In the genomic region with DNA sequence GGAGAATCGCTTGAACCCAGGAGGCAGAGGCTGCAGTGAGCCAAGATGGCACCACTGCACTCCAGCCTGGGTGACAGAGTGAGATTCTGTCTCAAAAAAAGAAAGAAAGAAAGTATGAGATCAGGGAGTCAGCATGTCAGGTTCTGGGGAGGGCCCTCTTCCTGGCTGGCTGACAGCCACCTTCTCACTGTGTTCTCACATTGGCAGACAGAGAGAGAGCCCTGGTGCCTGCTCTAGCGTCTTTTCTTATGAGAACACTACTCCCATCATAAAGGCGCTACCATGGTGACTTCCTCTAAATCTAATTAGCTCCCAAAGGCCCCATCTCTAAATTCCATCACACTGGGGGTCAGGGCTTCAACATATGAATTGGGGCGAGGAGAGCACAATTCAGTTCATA, we compare ENCODE assay signal across 31 cellular contexts.
"Had no signal": no experiment of that assay in that cellular context is flagged by ENCODE, and none has a peak within 500 bp of the region (broad histone marks: within the 10 kb centered on the region; RNA-seq: fewer than 3 reads in every experiment).

No MANE protein-coding gene starts in this region.

- H3K4me3 ChIP-seq: adrenal gland, body of pancreas, MG63, SJCRH30, SK-N-MC had no signal

- H3K36me3 Mint-ChIP-seq: activated naive CD4-positive, alpha-beta T cell treated with anti-CD3 and anti-CD28 coated beads, Interleukin-2, amount 50 U/mL, for 72 hours had no signal

- H3K36me3 ChIP-seq: adrenal gland, MG63, SJCRH30 had no signal

- H3K27ac ChIP-seq: adrenal gland, body of pancreas, SJCRH30, SK-N-MC had no signal

- ATAC-seq: activated CD4-positive, alpha-beta T cell treated with anti-CD3 and anti-CD28 coated beads for 36 hours; activated CD4-positive, CD25-positive, alpha-beta regulatory T cell treated with anti-CD3 and anti-CD28 coated beads, Interleukin-2, amount 50 U/mL, for 24 hours; activated CD8-positive, alpha-beta T cell treated with anti-CD3 and anti-CD28 coated beads, Interleukin-2, amount 10 ng/mL, durations not matched to agents 7 days and 5 days; activated naive CD4-positive, alpha-beta T cell treated with anti-CD3 and anti-CD28 coated beads, Interleukin-2, amount 50 U/mL, for 72 hours; body of pancreas had no signal

- H3K4me3 Mint-ChIP-seq: activated CD4-positive, alpha-beta T cell treated with anti-CD3 and anti-CD28 coated beads for 36 hours; activated CD4-positive, alpha-beta T cell treated with anti-CD3 and anti-CD28 coated beads, Interleukin-2, amount 10 ng/mL, durations not matched to agents 7 days and 5 days; activated CD8-positive, alpha-beta T cell treated with anti-CD3 and anti-CD28 coated beads, Interleukin-2, amount 10 ng/mL, durations not matched to agents 7 days and 5 days; activated naive CD4-positive, alpha-beta T cell treated with anti-CD3 and anti-CD28 coated beads for 36 hours; activated T-cell treated with anti-CD3 and anti-CD28 coated beads, Interleukin-2, amount 50 U/mL, for 24 hours; activated T-helper 1 cell treated with anti-CD3 and anti-CD28 coated beads, Interleukin-12 subunit alpha, Interleukin-12 subunit beta, Interleukin-2, Interleukin-4 antibody, amounts not matched to agents 30 ng/mL and 10 ng/mL and 1 ng/mL, durations not matched to agents 14 hours and 24 hours and 36 hours; T-helper 2 cell treated with Interferon-gamma antibody and Interleukin-4, amounts not matched to agents 5 μg/mL and 100 μg/mL, for 36 hours had no signal

- H3K4me1 ChIP-seq: adrenal gland, SJCRH30 had no signal

- H3K27me3 ChIP-seq: adrenal gland, body of pancreas, SJCRH30 had no signal

- H3K27ac Mint-ChIP-seq: activated CD4-positive, alpha-beta T cell treated with anti-CD3 and anti-CD28 coated beads for 36 hours; activated CD4-positive, alpha-beta T cell treated with anti-CD3 and anti-CD28 coated beads, Interleukin-2, amount 10 ng/mL, durations not matched to agents 7 days and 5 days; activated CD8-positive, alpha-beta T cell treated with anti-CD3 and anti-CD28 coated beads, Interleukin-2, amount 10 ng/mL, durations not matched to agents 7 days and 5 days; activated naive CD4-positive, alpha-beta T cell treated with anti-CD3 and anti-CD28 coated beads for 36 hours; activated naive CD4-positive, alpha-beta T cell treated with anti-CD3 and anti-CD28 coated beads, Interleukin-2, amount 50 U/mL, for 72 hours; activated T-cell treated with anti-CD3 and anti-CD28 coated beads, Interleukin-2, amount 50 U/mL, for 24 hours; activated T-helper 1 cell treated with anti-CD3 and anti-CD28 coated beads, Interleukin-12 subunit alpha, Interleukin-12 subunit beta, Interleukin-2, Interleukin-4 antibody, amounts not matched to agents 30 ng/mL and 10 ng/mL and 1 ng/mL, durations not matched to agents 14 hours and 24 hours and 36 hours; T-helper 2 cell treated with Interferon-gamma antibody and Interleukin-4, amounts not matched to agents 5 μg/mL and 100 μg/mL, for 36 hours had no signal

- H3K9me3 ChIP-seq: adrenal gland, body of pancreas, MG63, SJCRH30 had no signal

- DNase-seq: activated CD4-positive, alpha-beta T cell treated with anti-CD3 and anti-CD28 coated beads for 36 hours; activated CD4-positive, alpha-beta T cell treated with anti-CD3 and anti-CD28 coated beads, Interleukin-2, amount 10 ng/mL, durations not matched to agents 7 days and 5 days; activated CD4-positive, alpha-beta T cell treated with anti-CD3 and anti-CD28 coated beads, Interleukin-2, amount 50 U/mL, for 48 hours; activated CD8-positive, alpha-beta T cell treated with anti-CD3 and anti-CD28 coated beads, Interleukin-2, amount 10 ng/mL, durations not matched to agents 7 days and 5 days; activated gamma-delta T cell treated with Interleukin-2 at 50 U/mL for 16 hours; activated naive CD4-positive, alpha-beta T cell treated with anti-CD3 and anti-CD28 coated beads for 36 hours; activated T-cell treated with anti-CD3 and anti-CD28 coated beads, Interleukin-2, amount 50 U/mL, for 24 hours; adrenal gland; body of pancreas; Kasumi-1; KBM-7; MG63; NCI-H1048; NCI-H1105 treated with DMSO at 0.1 percent for 48 hours; NCI-H1436; NCI-H1694; NCI-H1930; NCI-H2081 treated with DMSO at 0.1 percent for 48 hours; NCI-H226; NCI-H446 treated with DMSO at 0.1 percent for 48 hours; NCI-H524; NCI-H69; NCI-H82; OCI-M1; SHP77; SJCRH30 had no signal

- H3K9me3 Mint-ChIP-seq: activated CD4-positive, alpha-beta T cell treated with anti-CD3 and anti-CD28 coated beads, Interleukin-2, amount 10 ng/mL, durations not matched to agents 7 days and 5 days; activated naive CD4-positive, alpha-beta T cell treated with anti-CD3 and anti-CD28 coated beads for 36 hours; activated naive CD4-positive, alpha-beta T cell treated with anti-CD3 and anti-CD28 coated beads, Interleukin-2, amount 50 U/mL, for 72 hours; activated T-cell treated with anti-CD3 and anti-CD28 coated beads, Interleukin-2, amount 50 U/mL, for 24 hours; activated T-helper 1 cell treated with anti-CD3 and anti-CD28 coated beads, Interleukin-12 subunit alpha, Interleukin-12 subunit beta, Interleukin-2, Interleukin-4 antibody, amounts not matched to agents 30 ng/mL and 10 ng/mL and 1 ng/mL, durations not matched to agents 14 hours and 24 hours and 36 hours; T-helper 2 cell treated with Interferon-gamma antibody and Interleukin-4, amounts not matched to agents 5 μg/mL and 100 μg/mL, for 36 hours had no signal
